1 cellular context compared by ENCODE assay signal in the genomic region with DNA sequence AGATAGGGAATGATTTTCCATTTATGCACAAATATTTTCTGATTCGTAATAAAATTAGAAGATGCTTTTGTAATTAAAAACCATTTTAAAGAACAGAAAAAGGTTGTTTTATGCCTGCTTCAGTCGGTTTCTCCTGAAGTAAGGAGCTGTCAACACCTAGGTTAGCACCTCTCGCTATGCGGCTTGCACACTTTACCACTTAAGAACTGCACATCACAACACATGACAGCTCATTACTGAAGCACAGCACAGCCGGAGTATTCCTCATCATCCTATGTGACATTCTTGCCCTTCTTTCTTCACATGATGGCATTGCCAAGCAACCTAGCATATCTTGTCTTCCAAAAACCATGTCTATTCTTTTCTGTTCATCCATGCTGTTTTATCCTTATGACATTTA.
TF ChIP-seq lines count a peak whose summit lies in the region.

No MANE protein-coding gene starts in this region.

TF ChIP-seq in GM12878, 131 proteins besides CTCF, POLR2A, EP300 and RAD21:
- TF ChIP-seq KLF5 (IDR thresholded peaks at IDR 0.05; ENCODE audit: partially characterized antibody) (no peak), SIN3A (IDR thresholded peaks at IDR 0.05; ENCODE audit: low read depth, low read length) (no peak), MXI1 (IDR thresholded peaks at IDR 0.05; ENCODE audit: low read depth, low read length) (no peak), SREBF1 (IDR thresholded peaks at IDR 0.05; ENCODE audit: low read length) (no peak), PBX3 (IDR thresholded peaks at IDR 0.05; ENCODE audit: insufficient replicate concordance, low read depth, low read length) (no peak)
